ENCODE assay signal across 14 cellular contexts in the genomic region with DNA sequence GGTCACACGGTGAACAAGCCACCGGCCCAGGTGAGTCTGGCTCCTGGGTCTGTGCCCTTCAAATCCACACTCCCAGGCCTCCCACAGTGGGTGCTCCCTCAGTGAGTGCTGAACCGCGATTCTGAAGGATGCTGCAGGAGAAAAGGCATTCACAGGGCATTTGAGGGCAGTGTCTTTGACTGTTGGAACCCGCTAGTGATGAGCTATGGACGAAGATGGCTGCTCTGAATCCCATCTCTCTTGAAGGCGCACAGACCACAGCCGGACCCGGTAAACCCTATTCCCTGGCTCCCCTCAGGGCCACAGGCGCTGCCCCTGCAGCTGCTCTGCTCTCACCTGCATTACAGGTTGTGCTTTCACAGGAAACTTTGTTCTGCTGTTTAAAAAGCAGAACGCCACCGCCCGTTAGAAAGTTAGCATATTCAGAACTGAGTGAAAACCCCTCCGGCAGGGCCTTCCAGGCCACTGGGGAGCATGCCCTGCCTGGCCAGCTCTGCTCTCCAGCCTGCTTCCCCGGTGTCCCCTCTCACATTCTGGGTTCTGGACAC. TPM values are rescaled to one million over a fixed set of nuclear protein-coding genes. Genes with fewer than 3 reads are reported as not detected.
DNase-seq lines count a peak whose midpoint lies in the region; TF ChIP-seq lines count a peak whose summit lies in the region.
"Had no signal": no experiment of that assay in that cellular context is flagged by ENCODE, and none has a peak within 500 bp of the region (broad histone marks: within the 10 kb centered on the region; RNA-seq: fewer than 3 reads in every experiment).

No MANE protein-coding gene starts in this region.

- no peak overlapping the region for H2AFZ ChIP-seq in mammary epithelial cell (ENCODE audit: low read depth, low read length)

- no TSS peak for BruUV-seq in mammary epithelial cell (replicated peaks; lab: Mats Ljungman, UMichigan)

- H3K36me3 ChIP-seq in breast epithelium (no peaks in the 10 kb centered on the region), mammary epithelial cell (ENCODE audit: insufficient read depth, low read length) (no peaks in the 10 kb centered on the region), endodermal cell (ENCODE audit: control insufficient read depth, insufficient read depth, low read length) (no peaks in the 10 kb centered on the region), urinary bladder (ENCODE audit: insufficient read depth) (no peaks in the 10 kb centered on the region)

- TF ChIP-seq CTCF in breast epithelium (IDR thresholded peaks at IDR 0.05) (no peak), mammary epithelial cell (conservative IDR thresholded peaks at IDR 0.05 in 1 of 2, IDR thresholded peaks at IDR 0.05 in 1 of 2; ENCODE audit: extremely low read depth in 1 of 2, insufficient read depth in 1 of 2, low read depth in 1 of 2, low read length in 2 of 2) (no peak), endodermal cell (conservative IDR thresholded peaks at IDR 0.05) (no peak), neural crest cell (conservative IDR thresholded peaks at IDR 0.05) (no peak)

- H3K27me3 Mint-ChIP-seq in endodermal cell (ENCODE audit: insufficient read depth) (peaks cover 38% of the 10 kb centered on the region), neural crest cell (ENCODE audit: low read depth) (peaks cover 27% of the 10 kb centered on the region)

- TF ChIP-seq POLR2A in breast epithelium (IDR thresholded peaks at IDR 0.05): no peak

- H3K36me3 Mint-ChIP-seq in endodermal cell (ENCODE audit: low read depth) (no peaks in the 10 kb centered on the region), neural crest cell (ENCODE audit: low read depth) (no peaks in the 10 kb centered on the region)
- H3K36me3 Mint-ChIP-seq: IgD-negative memory B cell had no signal

- no peaks in the 10 kb centered on the region for H3K79me2 ChIP-seq in mammary epithelial cell (ENCODE audit: insufficient read depth, low read length)

- H3K9me3 Mint-ChIP-seq in endodermal cell: no peaks in the 10 kb centered on the region
- no peaks in the 10 kb centered on the region for H3K9me3 Mint-ChIP-seq in neural crest cell
- H3K9me3 Mint-ChIP-seq: activated T-helper 1 cell treated with anti-CD3 and anti-CD28 coated beads, Interleukin-12 subunit alpha, Interleukin-12 subunit beta, Interleukin-2, Interleukin-4 antibody, amounts not matched to agents 30 ng/mL and 10 ng/mL and 1 ng/mL, durations not matched to agents 14 hours and 24 hours and 36 hours; IgD-negative memory B cell; nephron progenitor cell had no signal

- H3K4me1 ChIP-seq in breast epithelium (peaks cover 0 to 7% of the 10 kb centered on the region in 2 donors), mammary epithelial cell (ENCODE audit: insufficient read depth, low read length) (no peaks in the 10 kb centered on the region), endodermal cell (ENCODE audit: control insufficient read depth, insufficient read depth, low read length) (no peaks in the 10 kb centered on the region), urinary bladder (ENCODE audit: insufficient read depth) (no peaks in the 10 kb centered on the region)

- CTCF ChIA-PET in mammary epithelial cell (lab: Charles Lee; ENCODE audit: low non-redundant PET): no interaction called here

- WGBS in mammary epithelial cell (ENCODE audit: low coverage, missing lambda C conversion rate): 87% methylated on average over 15 of the region's 15 CpGs
- 91 to 92% methylated on average over 12 to 15 of the region's 15 CpGs for WGBS in endodermal cell (ENCODE audit: insufficient coverage in 1 of 2, insufficient read length in 1 of 2), 2 experiments
- 86% methylated on average over 15 of the region's 15 CpGs for WGBS in urinary bladder

- no peak overlapping the region for H3K4me2 ChIP-seq in mammary epithelial cell (ENCODE audit: insufficient read depth, low read depth, low read length)

- H3K4me3 ChIP-seq in breast epithelium (peak overlapping the region; percentile 63 to 82 (median 77)), mammary epithelial cell (replicated peaks in 1 of 3; ENCODE audit: insufficient read depth in 1 of 3, low read depth in 2 of 3, low read length in 3 of 3) (no peak overlapping the region), endodermal cell (ENCODE audit: low read length) (no peak overlapping the region), urinary bladder (ENCODE audit: low read depth, low read length) (peak overlapping the region; percentile 13)

- intact Hi-C loops in breast epithelium (cut with DNase I; ENCODE audit: low total_unique reads) (no loop called here), mammary epithelial cell (cut with micrococcal nuclease) (no loop called here), head of caudate nucleus (cut with DNase I) (no loop called here)

- H3K27ac Mint-ChIP-seq in endodermal cell: no peak overlapping the region
- H3K27ac Mint-ChIP-seq in neural crest cell (ENCODE audit: unreplicated experiment): no peak overlapping the region
- H3K27ac Mint-ChIP-seq: activated T-helper 1 cell treated with anti-CD3 and anti-CD28 coated beads, Interleukin-12 subunit alpha, Interleukin-12 subunit beta, Interleukin-2, Interleukin-4 antibody, amounts not matched to agents 30 ng/mL and 10 ng/mL and 1 ng/mL, durations not matched to agents 14 hours and 24 hours and 36 hours; IgD-negative memory B cell; nephron progenitor cell had no signal

- peak in 1 of 2 donors; percentile 37 for DNase-seq in breast epithelium (ENCODE audit: low spot score in 2 of 2)
- DNase-seq in mammary epithelial cell: no peak
- DNase-seq in endodermal cell: peak; percentile 45
- DNase-seq in neural crest cell (ENCODE audit: low read depth, low spot score): no peak
- DNase-seq in hepatic stellate cell (ENCODE audit: low spot score): no peak
- DNase-seq in NCI-H1105 treated with DMSO at 0.1 percent for 48 hours (lab: John Stamatoyannopoulos, UW): no peak
- DNase-seq in head of caudate nucleus: no peak
- DNase-seq: dermis blood vessel endothelial cell; H7; nephron progenitor cell; stimulated activated CD4-positive, alpha-beta T cell treated with anti-CD3 and anti-CD28 coated beads, Interleukin-4, amount 100 ng/mL, for 1 hour had no signal

- no peaks in the 10 kb centered on the region for H4K20me1 ChIP-seq in mammary epithelial cell (ENCODE audit: insufficient read depth, low read length)

- H3K9me3 ChIP-seq in breast epithelium (no peaks in the 10 kb centered on the region), mammary epithelial cell (replicated peaks; ENCODE audit: insufficient read depth, low read length) (no peaks in the 10 kb centered on the region), endodermal cell (ENCODE audit: control insufficient read depth, low read length) (no peaks in the 10 kb centered on the region)

- H3K27me3 ChIP-seq in breast epithelium (peaks cover 0 to 8% of the 10 kb centered on the region in 2 donors), mammary epithelial cell (ENCODE audit: insufficient read depth, low read length) (peaks cover 5% of the 10 kb centered on the region), endodermal cell (ENCODE audit: control insufficient read depth, insufficient read depth, low read length, poor library complexity, severe bottlenecking) (peaks cover 30% of the 10 kb centered on the region)

- peak overlapping the region in 1 of 2 donors; percentile 71 for H3K27ac ChIP-seq in breast epithelium
- no peak overlapping the region for H3K27ac ChIP-seq in mammary epithelial cell (ENCODE audit: insufficient read depth, low read depth, low read length)
- H3K27ac ChIP-seq in endodermal cell (ENCODE audit: low read depth, low read length): no peak overlapping the region
- no peak overlapping the region for H3K27ac ChIP-seq in urinary bladder (ENCODE audit: low read depth)

- H3K9ac ChIP-seq in mammary epithelial cell (ENCODE audit: insufficient read depth, low read length): no peak overlapping the region
- H3K9ac ChIP-seq in endodermal cell (ENCODE audit: extremely low read depth, low read length, poor library complexity, severe bottlenecking): no peak overlapping the region

- peaks cover 8% of the 10 kb centered on the region for H3K4me1 Mint-ChIP-seq in endodermal cell
- peaks cover 20% of the 10 kb centered on the region for H3K4me1 Mint-ChIP-seq in neural crest cell

- dilution Hi-C loops in mammary epithelial cell (cut with HindIII; ENCODE audit: low sequenced_read_pairs): no loop called here

- in situ Hi-C loops in mammary epithelial cell (cut with MboI; ENCODE audit: low sequenced_read_pairs in 2 of 2): no loop called here

- H3K4me3 Mint-ChIP-seq in endodermal cell (no peak overlapping the region), neural crest cell (peak overlapping the region; percentile 16)
- H3K4me3 Mint-ChIP-seq: activated T-helper 1 cell treated with anti-CD3 and anti-CD28 coated beads, Interleukin-12 subunit alpha, Interleukin-12 subunit beta, Interleukin-2, Interleukin-4 antibody, amounts not matched to agents 30 ng/mL and 10 ng/mL and 1 ng/mL, durations not matched to agents 14 hours and 24 hours and 36 hours; nephron progenitor cell had no signal

RNA-seq across cellular contexts. Expression of gene LRRC32, which starts 3.2 kb away (rescaled TPM):
- total RNA-seq in breast epithelium (10 to 100 TPM in 2 of 3 donors, 1 to 10 TPM in 1; 7.5 to 56.0 (median 42.6) TPM), mammary epithelial cell (under 1 TPM in 1 of 2 donors, not detected in 1; under 0.01 TPM), endodermal cell (1 to 10 TPM; 1.3 to 1.6 TPM), neural crest cell (0.61 and 0.77 TPM in 2 replicates), urinary bladder (16.3 TPM)
- polyA plus RNA-seq in mammary epithelial cell (not detected), urinary bladder (65.6 TPM)
- polyA minus RNA-seq in mammary epithelial cell: not detected
- polyA plus RNA-seq in endodermal cell (2013, experiment 1 of 2): 2.0 TPM
- 2.2 TPM for polyA plus RNA-seq in endodermal cell (2013, experiment 2 of 2)
- polyA plus RNA-seq: IgD-negative memory B cell had no signal

Comparison
In these comparisons a context has a peak if more than half of its experiments do, and no peak if none do; other contexts are left out.
1. H3K4me3 ChIP-seq: peak in breast epithelium (3 of 3) and urinary bladder (single experiment); none in mammary epithelial cell (0 of 3) and endodermal cell (single experiment).